ENCODE assay signal across 5 cellular contexts in the genomic region with DNA sequence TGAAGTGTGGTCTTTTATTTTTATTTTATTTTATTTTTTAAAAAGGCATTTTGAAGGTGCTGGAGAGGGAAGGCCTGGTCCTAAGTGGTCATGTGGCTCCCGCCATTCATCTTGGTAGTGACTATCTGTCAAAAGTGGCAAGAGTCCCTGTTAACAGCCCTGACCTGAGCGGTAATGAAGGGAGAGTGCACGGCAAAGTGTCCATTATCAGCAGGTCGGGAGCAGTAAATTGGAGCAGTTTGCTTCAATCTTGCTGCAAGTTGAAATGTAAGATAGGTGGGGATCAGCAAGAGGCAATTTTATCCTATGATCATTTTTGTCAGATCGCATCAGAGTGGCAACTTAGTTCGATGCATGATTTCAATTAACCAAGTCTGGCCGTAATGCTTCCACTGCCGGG.
"Had no signal": no experiment of that assay in that cellular context is flagged by ENCODE, and none has a peak within 500 bp of the region (broad histone marks: within the 10 kb centered on the region; RNA-seq: fewer than 3 reads in every experiment).

No MANE protein-coding gene starts in this region.

- ATAC-seq: K562 had no signal

- H3K4me3 ChIP-seq: K562 had no signal

- DNase-seq: GOT3, H7, HCEC 1CT, IMR-90 had no signal
